Comparison of ENCODE assay signal across 8 cellular contexts in the genomic region with DNA sequence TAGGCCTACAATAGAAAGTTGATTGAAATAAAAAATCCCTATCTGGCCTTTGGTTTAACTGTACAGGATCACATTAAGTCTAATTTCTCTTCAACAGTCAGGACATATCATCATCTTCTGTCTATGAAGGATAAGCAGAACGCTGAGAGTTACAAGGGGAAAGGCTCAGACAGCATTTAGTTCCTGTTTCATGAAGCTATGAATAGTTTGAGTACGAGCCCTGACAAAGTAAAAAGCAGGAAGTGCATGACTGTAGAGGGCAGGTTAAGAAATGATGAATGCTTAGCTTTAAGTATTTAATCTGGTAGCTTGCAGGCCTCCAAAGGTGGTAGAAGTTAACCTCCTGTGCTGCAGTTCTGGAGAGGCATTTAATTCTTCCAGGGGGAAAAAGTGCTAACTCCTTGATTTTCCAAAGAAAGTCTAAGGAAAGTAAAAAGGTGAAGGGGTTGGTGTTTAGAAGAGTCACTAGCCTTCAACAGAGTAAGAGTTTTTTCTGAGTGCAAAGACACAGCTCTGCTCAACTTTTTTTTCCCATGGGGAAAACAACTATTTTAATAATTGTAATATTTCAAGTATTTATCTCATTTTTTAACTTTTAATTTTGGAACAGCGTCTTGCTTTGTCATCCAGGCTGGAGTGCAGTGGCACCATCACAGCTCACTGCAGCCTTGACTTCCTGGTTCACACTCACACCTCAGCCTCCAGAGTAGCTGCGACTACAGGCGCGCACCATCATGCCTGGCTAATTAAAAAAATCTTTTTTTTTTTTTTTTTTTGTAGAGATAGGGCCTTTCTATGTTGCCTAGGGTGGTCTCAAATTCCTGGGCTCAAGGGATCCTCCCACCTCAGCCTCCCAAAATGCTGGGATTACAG.
DNase-seq lines count a peak whose midpoint lies in the region; ATAC-seq and TF ChIP-seq lines count a peak whose summit lies in the region.

No MANE protein-coding gene starts in this region.

- no peak for TF ChIP-seq CTCF in GM13977 (IDR thresholded peaks at IDR 0.05; ENCODE audit: extremely low read depth, insufficient read depth, missing control alignments)
- TF ChIP-seq CTCF in Loucy (conservative IDR thresholded peaks at IDR 0.05; ENCODE audit: low read length), result no peak
- TF ChIP-seq CTCF in sigmoid colon (IDR thresholded peaks at IDR 0.05), result no peak

- no peak for TF ChIP-seq POLR2A in sigmoid colon (IDR thresholded peaks at IDR 0.05)

- intact Hi-C loops in sigmoid colon (cut with DNase I), result no loop called here

- H3K4me2 ChIP-seq in Loucy (ENCODE audit: low read depth, low read length, poor library complexity, severe bottlenecking), result no peak overlapping the region

- no peaks in the 10 kb centered on the region for H3K9me2 ChIP-seq in Loucy (replicated peaks; ENCODE audit: low read depth, low read length)

- no peak for TF ChIP-seq EP300 in sigmoid colon (IDR thresholded peaks at IDR 0.05)

- H2AFZ ChIP-seq in Loucy (ENCODE audit: low read length), result peak overlapping the region; percentile 70; the same call in 1 of the 2 replicates

- H3K4me1 ChIP-seq in Loucy (ENCODE audit: insufficient read depth, low read length, poor library complexity, severe bottlenecking), result no peaks in the 10 kb centered on the region
- H3K4me1 ChIP-seq in sigmoid colon, result no peaks in the 10 kb centered on the region

- H3K36me3 ChIP-seq in Loucy (ENCODE audit: insufficient read depth, low read length), result no peaks in the 10 kb centered on the region
- H3K36me3 ChIP-seq in sigmoid colon, result peaks cover 0 to 23% (median 6%) of the 10 kb centered on the region in 4 donors

- no peak overlapping the region for H3K4me3 ChIP-seq in Loucy (ENCODE audit: low read length, poor library complexity, severe bottlenecking)
- no peak overlapping the region for H3K4me3 ChIP-seq in sigmoid colon

- in situ Hi-C loops in GM13977 (cut with MboI; ENCODE audit: low pct_unique_long_range_greater_than_20kb, low sequenced_read_pairs, unreplicated experiment), result no loop called here

- H3K79me2 ChIP-seq in Loucy (ENCODE audit: insufficient read depth, low read length), result no peaks in the 10 kb centered on the region

- peak; percentile 100 for ATAC-seq in GM21723 (IDR thresholded peaks at IDR 0.05; ENCODE audit: unreplicated experiment)

- H3K27me3 ChIP-seq in Loucy (ENCODE audit: insufficient read depth, low read length, poor library complexity, severe bottlenecking), result no peaks in the 10 kb centered on the region
- H3K27me3 ChIP-seq in sigmoid colon, result no peaks in the 10 kb centered on the region

- H3K27ac ChIP-seq in cingulate gyrus (ENCODE audit: low read depth, low read length) (peak overlapping the region; percentile 5), sigmoid colon (peak overlapping the region in 3 of 4 donors; percentile 15 to 57 (median 48))

- H3F3A ChIP-seq in Loucy (ENCODE audit: low read depth), result no peaks in the 10 kb centered on the region

- no peaks in the 10 kb centered on the region for H4K20me1 ChIP-seq in Loucy (ENCODE audit: insufficient read depth, low read length, poor library complexity, severe bottlenecking)

- no peak overlapping the region for H3K9ac ChIP-seq in Loucy (ENCODE audit: low read depth, low read length, poor library complexity, severe bottlenecking)

- peaks cover 4% of the 10 kb centered on the region; the same call in 1 of the 2 replicates for H3K9me3 ChIP-seq in Loucy (ENCODE audit: insufficient read depth, low read depth, low read length)
- H3K9me3 ChIP-seq in sigmoid colon, result no peaks in the 10 kb centered on the region

- peak; percentile 11 for DNase-seq in GM13977 (ENCODE audit: low spot score)
- no peak for DNase-seq in sigmoid colon
- no peak for DNase-seq in cortex of kidney (lab: John Stamatoyannopoulos, UW)
- no peak for DNase-seq in NCI-H1694 treated with DMSO at 0.1 percent for 48 hours (lab: John Stamatoyannopoulos, UW)
- DNase-seq in NCI-H82 treated with DMSO at 0.1 percent for 48 hours (lab: John Stamatoyannopoulos, UW; ENCODE audit: unreplicated experiment), result no peak

- WGBS in sigmoid colon, 2 donors, result 56 to 74% methylated on average over 6 of the region's 6 CpGs
